Comparison of ENCODE assay signal across 23 cellular contexts in the genomic region with DNA sequence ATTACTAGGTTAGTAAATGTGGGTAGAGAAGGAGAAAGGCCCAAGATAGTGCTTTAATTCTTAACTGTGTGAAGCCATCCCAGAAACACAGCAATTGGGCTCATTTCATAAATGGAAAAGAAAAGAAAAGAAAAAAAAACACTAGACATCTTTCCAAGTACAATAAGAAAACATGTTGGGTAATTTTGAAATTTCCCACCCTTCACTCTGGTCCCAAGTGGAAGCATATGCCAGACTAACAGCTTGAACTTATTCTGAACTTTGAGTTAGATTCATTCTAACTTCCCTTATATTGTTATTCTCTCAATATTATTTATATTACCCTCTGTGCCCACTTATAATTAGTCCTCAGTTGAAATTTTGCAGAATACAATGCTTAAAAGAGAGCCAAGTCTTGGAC.
A peak's percentile ranks its signal among the peaks of the same experiment; 100 is the strongest.
DNase-seq lines count a peak whose midpoint lies in the region; ATAC-seq and TF ChIP-seq lines count a peak whose summit lies in the region.
"Had no signal": no experiment of that assay in that cellular context is flagged by ENCODE, and none has a peak within 500 bp of the region (broad histone marks: within the 10 kb centered on the region; RNA-seq: fewer than 3 reads in every experiment).

No MANE protein-coding gene starts in this region.

- DNase-seq in Right ventricle myocardium inferior (ENCODE audit: missing footprints) = no peak
- no peak for DNase-seq in heart left ventricle
- DNase-seq in adipocyte (ENCODE audit: low read depth) = no peak
- peak; percentile 30 for DNase-seq in fibroblast of gingiva (ENCODE audit: low read depth)
- DNase-seq in sciatic nerve (ENCODE audit: low spot score) = no peak
- no peak for DNase-seq in head of caudate nucleus
- no peak for DNase-seq in COR-L47 (lab: John Stamatoyannopoulos, UW)
- DNase-seq: 8988T; ACHN; AML-193; BE2C; Calu3; CD4-positive, alpha-beta T cell; CD8-positive, alpha-beta memory T cell; DMS53; DMS79 treated with DMSO at 0.1 percent for 48 hours; GF-D8; H9 had no signal

- TF ChIP-seq POLR2A in heart left ventricle (IDR thresholded peaks at IDR 0.05) = no peak

- H3K9me3 ChIP-seq in heart left ventricle (no peaks in the 10 kb centered on the region), adipocyte (ENCODE audit: control insufficient read depth, low read length) (peaks cover 4% of the 10 kb centered on the region)
- H3K9me3 ChIP-seq: A549, BE2C had no signal

- H3K9ac ChIP-seq in adipocyte (ENCODE audit: low read length) = peak overlapping the region; percentile 21
- H3K9ac ChIP-seq: BLaER1 treated with 17β-estradiol and CSF1 and Interleukin-3, amounts not matched to agents 10 nM and 100 nM had no signal

- H3K4me1 ChIP-seq in heart left ventricle (peaks cover 0 to 7% (median 0%) of the 10 kb centered on the region in 12 donors), adipocyte (ENCODE audit: control insufficient read depth, insufficient read depth, low read length) (peaks cover 33% of the 10 kb centered on the region)
- H3K4me1 ChIP-seq: A549, BE2C had no signal

- H3K27ac ChIP-seq in heart left ventricle = no peak overlapping the region
- H3K27ac ChIP-seq: A549; BLaER1 treated with 17β-estradiol and CSF1 and Interleukin-3, amounts not matched to agents 10 nM and 100 nM had no signal

- no peak overlapping the region for H3K4me3 ChIP-seq in heart left ventricle
- peak overlapping the region; percentile 11 for H3K4me3 ChIP-seq in adipocyte (ENCODE audit: low read length)
- H3K4me3 ChIP-seq: A549; BLaER1 treated with 17β-estradiol and CSF1 and Interleukin-3, amounts not matched to agents 10 nM and 100 nM; GM23338 had no signal

- H3K27me3 ChIP-seq in heart left ventricle (no peaks in the 10 kb centered on the region), adipocyte (replicated peaks; ENCODE audit: control insufficient read depth, insufficient read depth, low read length) (no peaks in the 10 kb centered on the region)
- H3K27me3 ChIP-seq: BE2C had no signal

- H3K36me3 ChIP-seq in heart left ventricle = no peaks in the 10 kb centered on the region
- H3K36me3 ChIP-seq in adipocyte (ENCODE audit: control insufficient read depth, insufficient read depth, low read length, severe bottlenecking) = no peaks in the 10 kb centered on the region
- H3K36me3 ChIP-seq: BE2C; BLaER1 treated with 17β-estradiol and CSF1 and Interleukin-3, amounts not matched to agents 10 nM and 100 nM had no signal

- intact Hi-C loops in Right ventricle myocardium inferior (cut with DNase I) (no loop called here), heart left ventricle (cut with DNase I) (no loop called here), sciatic nerve (cut with DNase I) (no loop called here), head of caudate nucleus (cut with DNase I) (no loop called here)

- no peak for TF ChIP-seq CTCF in heart left ventricle (IDR thresholded peaks at IDR 0.05)

- ATAC-seq in Right ventricle myocardium inferior (peak; percentile 55), heart left ventricle (no peak), sciatic nerve (peak; percentile 74), HG02885 (IDR thresholded peaks at IDR 0.05; ENCODE audit: poor library complexity, unreplicated experiment) (no peak)
- ATAC-seq: A549, GM23338, HCT116 had no signal

Comparison
In these comparisons a context has a peak if more than half of its experiments do, and no peak if none do; other contexts are left out.
1. ATAC-seq: peak in Right ventricle myocardium inferior (single experiment) and sciatic nerve (single experiment); none in heart left ventricle (0 of 4) and HG02885 (single experiment).